ENCODE assay signal across 1 cellular context in the genomic region with DNA sequence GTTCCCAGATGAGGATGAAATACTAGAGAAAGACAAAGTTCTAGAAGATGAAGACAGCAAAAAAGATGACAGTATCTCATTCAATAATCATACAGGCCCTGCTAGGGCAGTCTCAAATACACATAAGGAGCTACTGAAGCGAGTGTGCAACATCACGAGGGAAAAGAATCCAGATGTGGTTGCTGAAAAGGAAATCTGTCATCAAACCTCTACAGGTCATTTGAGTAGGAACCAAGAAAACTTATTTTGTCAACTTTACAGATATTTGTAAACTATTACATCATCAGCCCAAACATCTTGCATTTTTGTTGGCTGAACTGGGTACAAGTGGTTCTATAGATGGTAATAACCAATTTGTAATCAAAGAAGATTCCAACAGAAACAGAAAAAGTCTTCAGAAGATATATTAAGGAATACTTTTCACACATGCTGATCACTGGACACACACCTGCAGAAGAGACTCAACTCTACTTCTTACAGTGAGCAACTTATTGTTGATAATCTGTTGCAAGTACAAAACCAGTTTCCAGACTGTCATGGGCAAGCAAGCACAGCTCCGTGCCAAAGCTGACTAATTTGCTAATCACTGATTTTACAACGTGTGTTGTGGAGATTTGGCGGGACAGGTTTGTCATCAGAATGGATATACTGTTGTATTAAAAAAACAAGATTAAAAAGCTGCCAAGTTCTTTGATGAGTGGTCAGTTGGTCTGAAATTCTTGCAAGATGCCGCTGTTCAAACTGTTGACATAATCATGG.
TF ChIP-seq lines count a peak whose summit lies in the region.

No MANE protein-coding gene starts in this region.

TF ChIP-seq in HCT116, 20 proteins besides CTCF, POLR2A, EP300 and RAD21:
- TF ChIP-seq CEBPB (IDR thresholded peaks at IDR 0.05; ENCODE audit: low read depth) (0 out of 2 replicates have a peak, but pooled peaks have one; percentile 44), FOSL1 (IDR thresholded peaks at IDR 0.05; ENCODE audit: low read depth) (peak; percentile 68), EZH2 (IDR thresholded peaks at IDR 0.05) (no peak), YY1 (IDR thresholded peaks at IDR 0.05; ENCODE audit: extremely low read depth, insufficient replicate concordance, low read depth, low read length) (no peak), CBX3 (IDR thresholded peaks at IDR 0.05; ENCODE audit: low read depth) (peak; percentile 52; the same call in 1 of the 2 replicates), JUND (IDR thresholded peaks at IDR 0.05) (peak; percentile 53), SRF (IDR thresholded peaks at IDR 0.05; ENCODE audit: low read depth) (peak; percentile 41; the same call in 1 of the 2 replicates), ZNF274 (IDR thresholded peaks at IDR 0.05; ENCODE audit: low read depth, low read length) (no peak), EZH2phosphoT487 (IDR thresholded peaks at IDR 0.05; ENCODE audit: borderline replicate concordance) (no peak), TCF7L2 (IDR thresholded peaks at IDR 0.05; ENCODE audit: borderline replicate concordance, extremely low read depth, insufficient read depth, insufficient read length) (no peak), SIN3A (IDR thresholded peaks at IDR 0.05; ENCODE audit: low read depth) (no peak), ZFX (IDR thresholded peaks at IDR 0.05) (no peak), POLR2AphosphoS5 (IDR thresholded peaks at IDR 0.05; ENCODE audit: low read depth, low read length) (no peak), ELF1 (IDR thresholded peaks at IDR 0.05; ENCODE audit: borderline replicate concordance, low read depth) (no peak), SP1 (IDR thresholded peaks at IDR 0.05; ENCODE audit: low read depth) (peak; percentile 51; the same call in 1 of the 2 replicates), EGR1 (IDR thresholded peaks at IDR 0.05; ENCODE audit: low read depth) (no peak)
- TF ChIP-seq, protein P1, sequence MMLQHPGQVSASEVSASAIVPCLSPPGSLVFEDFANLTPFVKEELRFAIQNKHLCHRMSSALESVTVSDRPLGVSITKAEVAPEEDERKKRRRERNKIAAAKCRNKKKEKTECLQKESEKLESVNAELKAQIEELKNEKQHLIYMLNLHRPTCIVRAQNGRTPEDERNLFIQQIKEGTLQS (IDR thresholded peaks at IDR 0.05) = no peak
- TF ChIP-seq, protein P2, sequence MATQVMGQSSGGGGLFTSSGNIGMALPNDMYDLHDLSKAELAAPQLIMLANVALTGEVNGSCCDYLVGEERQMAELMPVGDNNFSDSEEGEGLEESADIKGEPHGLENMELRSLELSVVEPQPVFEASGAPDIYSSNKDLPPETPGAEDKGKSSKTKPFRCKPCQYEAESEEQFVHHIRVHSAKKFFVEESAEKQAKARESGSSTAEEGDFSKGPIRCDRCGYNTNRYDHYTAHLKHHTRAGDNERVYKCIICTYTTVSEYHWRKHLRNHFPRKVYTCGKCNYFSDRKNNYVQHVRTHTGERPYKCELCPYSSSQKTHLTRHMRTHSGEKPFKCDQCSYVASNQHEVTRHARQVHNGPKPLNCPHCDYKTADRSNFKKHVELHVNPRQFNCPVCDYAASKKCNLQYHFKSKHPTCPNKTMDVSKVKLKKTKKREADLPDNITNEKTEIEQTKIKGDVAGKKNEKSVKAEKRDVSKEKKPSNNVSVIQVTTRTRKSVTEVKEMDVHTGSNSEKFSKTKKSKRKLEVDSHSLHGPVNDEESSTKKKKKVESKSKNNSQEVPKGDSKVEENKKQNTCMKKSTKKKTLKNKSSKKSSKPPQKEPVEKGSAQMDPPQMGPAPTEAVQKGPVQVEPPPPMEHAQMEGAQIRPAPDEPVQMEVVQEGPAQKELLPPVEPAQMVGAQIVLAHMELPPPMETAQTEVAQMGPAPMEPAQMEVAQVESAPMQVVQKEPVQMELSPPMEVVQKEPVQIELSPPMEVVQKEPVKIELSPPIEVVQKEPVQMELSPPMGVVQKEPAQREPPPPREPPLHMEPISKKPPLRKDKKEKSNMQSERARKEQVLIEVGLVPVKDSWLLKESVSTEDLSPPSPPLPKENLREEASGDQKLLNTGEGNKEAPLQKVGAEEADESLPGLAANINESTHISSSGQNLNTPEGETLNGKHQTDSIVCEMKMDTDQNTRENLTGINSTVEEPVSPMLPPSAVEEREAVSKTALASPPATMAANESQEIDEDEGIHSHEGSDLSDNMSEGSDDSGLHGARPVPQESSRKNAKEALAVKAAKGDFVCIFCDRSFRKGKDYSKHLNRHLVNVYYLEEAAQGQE (IDR thresholded peaks at IDR 0.05; ENCODE audit: low read depth) = no peak
- TF ChIP-seq, protein P3, sequence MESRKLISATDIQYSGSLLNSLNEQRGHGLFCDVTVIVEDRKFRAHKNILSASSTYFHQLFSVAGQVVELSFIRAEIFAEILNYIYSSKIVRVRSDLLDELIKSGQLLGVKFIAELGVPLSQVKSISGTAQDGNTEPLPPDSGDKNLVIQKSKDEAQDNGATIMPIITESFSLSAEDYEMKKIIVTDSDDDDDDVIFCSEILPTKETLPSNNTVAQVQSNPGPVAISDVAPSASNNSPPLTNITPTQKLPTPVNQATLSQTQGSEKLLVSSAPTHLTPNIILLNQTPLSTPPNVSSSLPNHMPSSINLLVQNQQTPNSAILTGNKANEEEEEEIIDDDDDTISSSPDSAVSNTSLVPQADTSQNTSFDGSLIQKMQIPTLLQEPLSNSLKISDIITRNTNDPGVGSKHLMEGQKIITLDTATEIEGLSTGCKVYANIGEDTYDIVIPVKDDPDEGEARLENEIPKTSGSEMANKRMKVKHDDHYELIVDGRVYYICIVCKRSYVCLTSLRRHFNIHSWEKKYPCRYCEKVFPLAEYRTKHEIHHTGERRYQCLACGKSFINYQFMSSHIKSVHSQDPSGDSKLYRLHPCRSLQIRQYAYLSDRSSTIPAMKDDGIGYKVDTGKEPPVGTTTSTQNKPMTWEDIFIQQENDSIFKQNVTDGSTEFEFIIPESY (IDR thresholded peaks at IDR 0.05; ENCODE audit: extremely low read depth, insufficient replicate concordance, low read length) = no peak
- TF ChIP-seq, protein P4, sequence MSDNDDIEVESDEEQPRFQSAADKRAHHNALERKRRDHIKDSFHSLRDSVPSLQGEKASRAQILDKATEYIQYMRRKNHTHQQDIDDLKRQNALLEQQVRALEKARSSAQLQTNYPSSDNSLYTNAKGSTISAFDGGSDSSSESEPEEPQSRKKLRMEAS (IDR thresholded peaks at IDR 0.05) = peak; percentile 20; the same call in 1 of the 2 replicates
